13 cellular contexts compared by ENCODE assay signal in genomic region chrX:10549280-10549679, GRCh38.
DNase-seq lines count a peak whose midpoint lies in the region; ATAC-seq, FAIRE-seq and TF ChIP-seq lines count a peak whose summit lies in the region.
"Had no signal": no experiment of that assay in that cellular context is flagged by ENCODE, and none has a peak within 500 bp of the region (broad histone marks: within the 10 kb centered on the region; RNA-seq: fewer than 3 reads in every experiment).

No MANE protein-coding gene starts in this region.

- H3K4me3 ChIP-seq in brain microvascular endothelial cell (ENCODE audit: low read depth, low read length): no peak overlapping the region
- H3K4me3 ChIP-seq: cardiac muscle cell had no signal

- no peak for TF ChIP-seq CTCF in brain microvascular endothelial cell (IDR thresholded peaks at IDR 0.05; ENCODE audit: low read depth, low read length, missing control alignments)
- TF ChIP-seq CTCF in D721Med (IDR thresholded peaks at IDR 0.05; ENCODE audit: insufficient read depth, missing control alignments): no peak

- ATAC-seq in HG03139 (IDR thresholded peaks at IDR 0.05; ENCODE audit: unreplicated experiment) (no peak), GM18868 (IDR thresholded peaks at IDR 0.05; ENCODE audit: unreplicated experiment) (no peak)
- ATAC-seq: activated CD4-positive, CD25-positive, alpha-beta regulatory T cell treated with anti-CD3 and anti-CD28 coated beads, Interleukin-2, amount 50 U/mL, for 24 hours; activated naive CD4-positive, alpha-beta T cell treated with anti-CD3 and anti-CD28 coated beads, Interleukin-2, amount 50 U/mL, for 72 hours had no signal

- no peak overlapping the region for H3K27ac ChIP-seq in brain microvascular endothelial cell
- H3K27ac ChIP-seq: cardiac muscle cell had no signal

- no peaks in the 10 kb centered on the region for H3K36me3 ChIP-seq in brain microvascular endothelial cell (replicated peaks)
- H3K36me3 ChIP-seq: cardiac muscle cell had no signal

- FAIRE-seq in D721Med (lab: Jason Lieb, UNC): no peak

- in situ Hi-C loops in brain microvascular endothelial cell (cut with HindIII; ENCODE audit: low pct_ligation_motif_present, low sequenced_read_pairs): no loop called here

- DNase-seq in NCI-H82 (lab: John Stamatoyannopoulos, UW) (peak; percentile 8), NCI-H82 treated with DMSO at 0.1 percent for 48 hours (lab: John Stamatoyannopoulos, UW; ENCODE audit: unreplicated experiment) (no peak), NCI-H1105 (lab: John Stamatoyannopoulos, UW) (peak; percentile 29), brain microvascular endothelial cell (peak; percentile 40), D721Med (ENCODE audit: insufficient read length, low spot score) (no peak), NCI-H146 treated with DMSO at 0.1 percent for 48 hours (lab: John Stamatoyannopoulos, UW; ENCODE audit: unreplicated experiment) (no peak)
- DNase-seq: head of caudate nucleus, NCI-H1048 had no signal

- no peaks in the 10 kb centered on the region for H3K27me3 ChIP-seq in brain microvascular endothelial cell (replicated peaks)
- H3K27me3 ChIP-seq: cardiac muscle cell had no signal

Comparison
In these comparisons a context has a peak if more than half of its experiments do, and no peak if none do; other contexts are left out.
1. DNase-seq: peak in NCI-H82 (single experiment), NCI-H1105 (single experiment) and brain microvascular endothelial cell (single experiment); none in NCI-H82 treated with DMSO at 0.1 percent for 48 hours (single experiment), D721Med (single experiment) and NCI-H146 treated with DMSO at 0.1 percent for 48 hours (single experiment).